In genomic region chr2:150513647-150514046, GRCh38 we compare ENCODE assay signal across 32 cellular contexts. TPM values are rescaled to one million over a fixed set of nuclear protein-coding genes. Genes with fewer than 3 reads are reported as not detected.
A peak's percentile ranks its signal among the peaks of the same experiment; 100 is the strongest.
DNase-seq lines count a peak whose midpoint lies in the region; ATAC-seq and TF ChIP-seq lines count a peak whose summit lies in the region.
"Had no signal": no experiment of that assay in that cellular context is flagged by ENCODE, and none has a peak within 500 bp of the region (broad histone marks: within the 10 kb centered on the region; RNA-seq: fewer than 3 reads in every experiment).

No MANE protein-coding gene starts in this region.

- no peaks in the 10 kb centered on the region for H3K27me3 ChIP-seq in SK-N-SH (ENCODE audit: insufficient read depth)
- no peaks in the 10 kb centered on the region for H3K27me3 ChIP-seq in SJSA1 (replicated peaks)
- no peaks in the 10 kb centered on the region for H3K27me3 ChIP-seq in esophagus muscularis mucosa
- H3K27me3 ChIP-seq: neural progenitor cell, sigmoid colon, tibial nerve had no signal

- no peaks in the 10 kb centered on the region for H3K27me3 Mint-ChIP-seq in activated CD8-positive, alpha-beta T cell treated with anti-CD3 and anti-CD28 coated beads for 36 hours
- H3K27me3 Mint-ChIP-seq: activated B cell treated with CpG ODN at 0.5 μM for 24 hours; stimulated activated naive CD8-positive, alpha-beta T cell treated with anti-CD3 and anti-CD28 coated beads, Interleukin-15, amount 100 ng/mL, for 72 hours had no signal

- no peak overlapping the region for H3K9ac ChIP-seq in SK-N-SH
- H3K9ac ChIP-seq: neural progenitor cell had no signal

- no peaks in the 10 kb centered on the region for H4K20me1 ChIP-seq in SK-N-SH (ENCODE audit: insufficient read depth)

- H3K9me3 ChIP-seq in SK-N-SH, result no peaks in the 10 kb centered on the region
- H3K9me3 ChIP-seq in SJSA1 (replicated peaks), result no peaks in the 10 kb centered on the region
- H3K9me3 ChIP-seq in esophagus muscularis mucosa, result no peaks in the 10 kb centered on the region
- H3K9me3 ChIP-seq: sigmoid colon, tibial nerve had no signal

- POLR2A ChIA-PET in SK-N-SH (lab: Yijun Ruan, JAX), result no interaction called here
- POLR2A ChIA-PET in activated CD8-positive, alpha-beta T cell treated with anti-CD3 and anti-CD28 coated beads for 36 hours (lab: Charles Lee), result no interaction called here

- no peaks in the 10 kb centered on the region for H3K4me1 Mint-ChIP-seq in activated CD8-positive, alpha-beta T cell treated with anti-CD3 and anti-CD28 coated beads for 36 hours (ENCODE audit: low read depth)
- H3K4me1 Mint-ChIP-seq: activated B cell treated with CpG ODN at 0.5 μM for 24 hours; H9; neural progenitor cell; stimulated activated naive CD8-positive, alpha-beta T cell treated with anti-CD3 and anti-CD28 coated beads, Interleukin-15, amount 100 ng/mL, for 72 hours had no signal

- H3K36me3 ChIP-seq in SK-N-SH (replicated peaks in 1 of 2; ENCODE audit: control insufficient read depth in 1 of 2, insufficient read depth in 2 of 2, low read length in 1 of 2) (no peaks in the 10 kb centered on the region), SJSA1 (no peaks in the 10 kb centered on the region), esophagus muscularis mucosa (no peaks in the 10 kb centered on the region)
- H3K36me3 ChIP-seq: neural progenitor cell, sigmoid colon, tibial nerve had no signal

- no peak for DNase-seq in SK-N-SH
- DNase-seq in SJSA1 (ENCODE audit: low read depth in 1 of 2, low spot score in 2 of 2), result peak in 1 of 2 experiments; percentile 23
- DNase-seq in esophagus muscularis mucosa (ENCODE audit: extremely low spot score), result no peak
- peak; percentile 51 for DNase-seq in stromal cell of bone marrow (ENCODE audit: low read depth)
- DNase-seq in NCI-H345 treated with DMSO at 0.1 percent for 48 hours (lab: John Stamatoyannopoulos, UW; ENCODE audit: unreplicated experiment), result no peak
- no peak for DNase-seq in activated CD8-positive, alpha-beta T cell treated with anti-CD3 and anti-CD28 coated beads for 36 hours
- DNase-seq: activated B cell treated with CpG ODN at 0.5 μM for 24 hours; activated CD4-positive, alpha-beta T cell treated with anti-CD3 and anti-CD28 coated beads, Interleukin-2, amount 50 U/mL, for 48 hours; activated CD8-positive, alpha-beta memory T cell treated with anti-CD3 and anti-CD28 coated beads, Interleukin-2, amount 50 U/mL, for 48 hours; aorta; cerebellar nuclear complex; COR-L47; DMS79; glutamatergic neuron; H9; NCI-H2029 treated with DMSO at 0.1 percent for 48 hours; NCI-H345; OCI-M1; sigmoid colon; stimulated activated naive CD8-positive, alpha-beta T cell treated with anti-CD3 and anti-CD28 coated beads, Interleukin-15, amount 100 ng/mL, for 72 hours; SW 1271; T1000 had no signal

- H2AFZ ChIP-seq in SK-N-SH (ENCODE audit: low read depth), result peak overlapping the region; percentile 38; the same call in 1 of the 2 replicates
- H2AFZ ChIP-seq: neural progenitor cell had no signal

- ATAC-seq in SK-N-SH treated with all-trans-retinoic acid at 6 μM for 48 hours, result no peak
- no peak for ATAC-seq in activated CD8-positive, alpha-beta T cell treated with anti-CD3 and anti-CD28 coated beads for 36 hours
- ATAC-seq in GM18517 (IDR thresholded peaks at IDR 0.05; ENCODE audit: unreplicated experiment), result no peak
- ATAC-seq: activated naive CD4-positive, alpha-beta T cell treated with anti-CD3 and anti-CD28 coated beads, Interleukin-2, amount 50 U/mL, for 72 hours; GM12878; Right ventricle myocardium inferior; stimulated activated naive CD8-positive, alpha-beta T cell treated with anti-CD3 and anti-CD28 coated beads, Interleukin-15, amount 100 ng/mL, for 72 hours had no signal

- H3F3A ChIP-seq in SK-N-SH (replicated peaks; ENCODE audit: insufficient read depth), result peaks cover 11% of the 10 kb centered on the region

- H3K27ac Mint-ChIP-seq in activated CD8-positive, alpha-beta T cell treated with anti-CD3 and anti-CD28 coated beads for 36 hours, result no peak overlapping the region
- H3K27ac Mint-ChIP-seq: activated B cell treated with CpG ODN at 0.5 μM for 24 hours; activated naive CD4-positive, alpha-beta T cell treated with anti-CD3 and anti-CD28 coated beads, Interleukin-2, amount 50 U/mL, for 72 hours; activated T-helper 2 cell treated with anti-CD3 and anti-CD28 coated beads, Interferon-gamma antibody, Interleukin-2, Interleukin-4, amounts not matched to agents 10 μg/mL and 5 μg/mL and 100 μg/mL, durations not matched to agents 14 hours and 24 hours and 36 hours; neural progenitor cell; stimulated activated naive CD8-positive, alpha-beta T cell treated with anti-CD3 and anti-CD28 coated beads, Interleukin-15, amount 100 ng/mL, for 72 hours had no signal

- TF ChIP-seq CTCF in SK-N-SH (IDR thresholded peaks at IDR 0.05), result no peak
- no peak for TF ChIP-seq CTCF in esophagus muscularis mucosa (IDR thresholded peaks at IDR 0.05)
- no peak for TF ChIP-seq CTCF in activated CD8-positive, alpha-beta T cell treated with anti-CD3 and anti-CD28 coated beads for 36 hours (IDR thresholded peaks at IDR 0.05)

- H3K4me3 Mint-ChIP-seq in activated CD8-positive, alpha-beta T cell treated with anti-CD3 and anti-CD28 coated beads for 36 hours, result no peak overlapping the region
- H3K4me3 Mint-ChIP-seq: activated B cell treated with CpG ODN at 0.5 μM for 24 hours; H9; neural progenitor cell; stimulated activated naive CD8-positive, alpha-beta T cell treated with anti-CD3 and anti-CD28 coated beads, Interleukin-15, amount 100 ng/mL, for 72 hours had no signal

- H3K79me2 ChIP-seq in SK-N-SH (ENCODE audit: insufficient read depth), result no peaks in the 10 kb centered on the region

- no peaks in the 10 kb centered on the region for H3K9me2 ChIP-seq in SK-N-SH

- H3K27ac ChIP-seq in SK-N-SH (ENCODE audit: low read depth in 2 of 2, low read length in 1 of 2) (peak overlapping the region in 1 of 2 experiments; percentile 60; a peak in 2 of 4 replicates), SJSA1 (peak overlapping the region; percentile 59), esophagus muscularis mucosa (replicated peaks in 1 of 4) (peak overlapping the region in 3 of 4 donors; percentile 29 to 43 (median 35))
- H3K27ac ChIP-seq: 22Rv1, HL-60, neural progenitor cell, tibial nerve had no signal

- H3K4me1 ChIP-seq in SK-N-SH (ENCODE audit: control insufficient read depth in 1 of 2, insufficient read depth in 2 of 2, low read depth in 1 of 2, low read length in 1 of 2) (peaks cover 0 to 16% of the 10 kb centered on the region in 2 experiments; a peak in 3 of 4 replicates), SJSA1 (replicated peaks) (peaks cover 29% of the 10 kb centered on the region), esophagus muscularis mucosa (peaks cover 0 to 34% (median 16%) of the 10 kb centered on the region in 4 donors)
- H3K4me1 ChIP-seq: neural progenitor cell had no signal

- peak in 1 of 2 experiments; percentile 17; a peak in 1 of 4 replicates for TF ChIP-seq EP300 in SK-N-SH (IDR thresholded peaks at IDR 0.05; ENCODE audit: borderline replicate concordance in 1 of 2, low read depth in 1 of 2, low read length in 1 of 2)
- no peak for TF ChIP-seq EP300 in esophagus muscularis mucosa (IDR thresholded peaks at IDR 0.05)

- no peak overlapping the region; the same call in 1 of the 2 replicates for H3K4me2 ChIP-seq in SK-N-SH
- H3K4me2 ChIP-seq: neural progenitor cell had no signal

- intact Hi-C loops in esophagus muscularis mucosa (cut with DNase I), result no loop called here
- intact Hi-C loops in activated CD8-positive, alpha-beta T cell treated with anti-CD3 and anti-CD28 coated beads for 36 hours (cut with micrococcal nuclease), result no loop called here

- CTCF ChIA-PET in SK-N-SH (lab: Yijun Ruan, JAX), result no interaction called here
- CTCF ChIA-PET in activated CD8-positive, alpha-beta T cell treated with anti-CD3 and anti-CD28 coated beads for 36 hours (lab: Charles Lee), result no interaction called here

- H3K9me3 Mint-ChIP-seq in activated CD8-positive, alpha-beta T cell treated with anti-CD3 and anti-CD28 coated beads for 36 hours, result no peaks in the 10 kb centered on the region
- H3K9me3 Mint-ChIP-seq: activated B cell treated with CpG ODN at 0.5 μM for 24 hours; activated naive CD4-positive, alpha-beta T cell treated with anti-CD3 and anti-CD28 coated beads, Interleukin-2, amount 50 U/mL, for 72 hours; activated T-helper 2 cell treated with anti-CD3 and anti-CD28 coated beads, Interferon-gamma antibody, Interleukin-2, Interleukin-4, amounts not matched to agents 10 μg/mL and 5 μg/mL and 100 μg/mL, durations not matched to agents 14 hours and 24 hours and 36 hours; H9; neural progenitor cell; stimulated activated naive CD8-positive, alpha-beta T cell treated with anti-CD3 and anti-CD28 coated beads, Interleukin-15, amount 100 ng/mL, for 72 hours had no signal

- no peak for TF ChIP-seq POLR2A in esophagus muscularis mucosa (IDR thresholded peaks at IDR 0.05; ENCODE audit: low read depth)

- TF ChIP-seq RAD21 in SK-N-SH (IDR thresholded peaks at IDR 0.05; ENCODE audit: low read length), result no peak

- no peaks in the 10 kb centered on the region for H3K36me3 Mint-ChIP-seq in activated CD8-positive, alpha-beta T cell treated with anti-CD3 and anti-CD28 coated beads for 36 hours (ENCODE audit: low read depth)
- H3K36me3 Mint-ChIP-seq: activated naive CD4-positive, alpha-beta T cell treated with anti-CD3 and anti-CD28 coated beads, Interleukin-2, amount 50 U/mL, for 72 hours; neural progenitor cell had no signal

- H3K4me3 ChIP-seq in SK-N-SH (ENCODE audit: low read depth in 2 of 2, low read length in 1 of 2) (no peak overlapping the region), SJSA1 (no peak overlapping the region), esophagus muscularis mucosa (no peak overlapping the region)
- H3K4me3 ChIP-seq: GM12878, neural progenitor cell, sigmoid colon, tibial nerve had no signal

TF ChIP-seq in SK-N-SH, 30 proteins besides CTCF, POLR2A, EP300 and RAD21 (continues in another document):
- 0 out of 2 replicates have a peak, but pooled peaks have one; percentile 16 for TF ChIP-seq TCF12 (IDR thresholded peaks at IDR 0.05)
- peak; percentile 38; the same call in 1 of the 2 replicates for TF ChIP-seq FOSL2 (IDR thresholded peaks at IDR 0.05; ENCODE audit: borderline replicate concordance, low read depth)

TF ChIP-seq in SK-N-SH treated with all-trans-retinoic acid at 6 μM for 48 hours, 23 proteins besides CTCF, POLR2A, EP300 and RAD21 (continues in another document):
- no peak for TF ChIP-seq OSR1 (CRISPR knock-in tag; IDR thresholded peaks at IDR 0.05)
- TF ChIP-seq ISL1 (CRISPR knock-in tag; IDR thresholded peaks at IDR 0.05), result no peak

RNA-seq across cellular contexts. Expression of gene RND3, which starts 26.2 kb away (rescaled TPM):
- 49.7 and 56.7 TPM in 2 replicates for polyA plus RNA-seq in SK-N-SH (2012; rRNA removed)
- 39.1 and 50.9 TPM in 2 replicates for polyA plus RNA-seq in SK-N-SH (2012; cell fraction: cytosol; rRNA removed)
- polyA plus RNA-seq in SK-N-SH (2012; cell fraction: nucleus; rRNA removed), result 55.8 and 82.5 TPM in 2 replicates
- 170 and 178 TPM in 2 replicates for total RNA-seq in SJSA1 (2014; rRNA removed; shearing (Covaris generic))
- total RNA-seq in esophagus muscularis mucosa, result 100 to 1,000 TPM in 2 of 4 donors, 10 to 100 TPM in 2; 39.6 to 219 (median 73.5) TPM
- not detected for total RNA-seq in activated CD8-positive, alpha-beta T cell treated with anti-CD3 and anti-CD28 coated beads for 36 hours
- total RNA-seq: activated B cell treated with CpG ODN at 0.5 μM for 24 hours; activated naive CD4-positive, alpha-beta T cell treated with anti-CD3 and anti-CD28 coated beads, Interleukin-2, amount 50 U/mL, for 72 hours; activated T-helper 2 cell treated with anti-CD3 and anti-CD28 coated beads, Interferon-gamma antibody, Interleukin-2, Interleukin-4, amounts not matched to agents 10 μg/mL and 5 μg/mL and 100 μg/mL, durations not matched to agents 14 hours and 24 hours and 36 hours had no signal

Comparison
In these comparisons a context has a peak if more than half of its experiments do, and no peak if none do; other contexts are left out.
1. RNA of gene RND3, which starts 26.2 kb away (total RNA-seq): 170 to 178 TPM in SJSA1 and 39.6 to 219 TPM in esophagus muscularis mucosa; not detected in activated CD8-positive, alpha-beta T cell treated with anti-CD3 and anti-CD28 coated beads for 36 hours; every median in the first group is over 10 times any median in the second.